10 cellular contexts compared by ENCODE assay signal in genomic region chr9:98774746-98775145, GRCh38. TPM values are rescaled to one million over a fixed set of nuclear protein-coding genes. Genes with fewer than 3 reads are reported as not detected.
DNase-seq lines count a peak whose midpoint lies in the region; ATAC-seq and TF ChIP-seq lines count a peak whose summit lies in the region.
"Had no signal": no experiment of that assay in that cellular context is flagged by ENCODE, and none has a peak within 500 bp of the region (broad histone marks: within the 10 kb centered on the region; RNA-seq: fewer than 3 reads in every experiment).

No MANE protein-coding gene starts in this region.

- H3F3A ChIP-seq in GM23338 (replicated peaks; ENCODE audit: low read depth), result no peaks in the 10 kb centered on the region

- CTCF ChIA-PET in WTC11 (lab: Charles Lee), result interaction anchor here (1.0 to 4.1 kb wide), 29 partner anchors 8 to 701 kb away, joined by 3 to 36 read pairs (median 5); no protein-coding TSS in a partner anchor

- H3K79me2 ChIP-seq in GM23338 (replicated peaks; ENCODE audit: insufficient read depth), result 0 out of 2 replicates have a peak, but pooled peaks cover 3% of the 10 kb centered on the region

- peak; percentile 81 for ATAC-seq in GM23338
- peak; percentile 61 for ATAC-seq in WTC11
- no peak for ATAC-seq in HG03521 (IDR thresholded peaks at IDR 0.05; ENCODE audit: unreplicated experiment)

- H2AFZ ChIP-seq in GM23338, result no peak overlapping the region

- no peaks in the 10 kb centered on the region for H3K4me1 ChIP-seq in GM23338 (ENCODE audit: insufficient read depth)
- H3K4me1 ChIP-seq: HAP-1 had no signal

- H3K36me3 Mint-ChIP-seq in GM23338 (ENCODE audit: low read depth), result peaks cover 66% of the 10 kb centered on the region
- peaks cover 49% of the 10 kb centered on the region for H3K36me3 Mint-ChIP-seq in WTC11

- H3K4me2 ChIP-seq in GM23338, result no peak overlapping the region

- H4K20me1 ChIP-seq in GM23338 (replicated peaks; ENCODE audit: insufficient read depth), result peaks cover 5% of the 10 kb centered on the region

- no peaks in the 10 kb centered on the region for H3K27me3 ChIP-seq in GM23338 (ENCODE audit: insufficient read depth)

- DNase-seq in AML-193 (lab: John Stamatoyannopoulos, UW) (peak; percentile 2 to 9), GM23338 (ENCODE audit: low spot score) (peak; percentile 64), WTC11 (ENCODE audit: low spot score) (peak; percentile 63), kidney tubule cell (ENCODE audit: low spot score) (peak; percentile 22), anterior cingulate cortex (lab: John Stamatoyannopoulos, UW) (no peak), NCI-H187 treated with DMSO at 0.1 percent for 48 hours (lab: John Stamatoyannopoulos, UW) (no peak), substantia nigra (lab: John Stamatoyannopoulos, UW) (no peak)

- no peak overlapping the region for H3K27ac Mint-ChIP-seq in GM23338
- H3K27ac Mint-ChIP-seq in WTC11, result no peak overlapping the region

- H3K4me1 Mint-ChIP-seq in GM23338 (no peaks in the 10 kb centered on the region; the same call in 2 of the 3 replicates), WTC11 (peaks cover 2% of the 10 kb centered on the region; the same call in 1 of the 2 replicates)

- POLR2A ChIA-PET in WTC11 (lab: Charles Lee), result interaction anchor here (0.6 kb wide), 1 partner anchor 251 kb away, joined by 3 read pairs; no protein-coding TSS in a partner anchor

- H3K4me3 Mint-ChIP-seq in GM23338 (no peak overlapping the region), WTC11 (no peak overlapping the region)

- peaks cover 17% of the 10 kb centered on the region for H3K27me3 Mint-ChIP-seq in GM23338 (ENCODE audit: insufficient read depth, low read depth, poor library complexity)
- no peaks in the 10 kb centered on the region for H3K27me3 Mint-ChIP-seq in WTC11 (ENCODE audit: low read depth)

- no peaks in the 10 kb centered on the region for H3K9me2 ChIP-seq in GM23338 (ENCODE audit: insufficient read depth)

- peak; percentile 65 to 78 for TF ChIP-seq CTCF in GM23338 (conservative IDR thresholded peaks at IDR 0.05; ENCODE audit: low read depth in 2 of 2)
- peak; percentile 68 for TF ChIP-seq CTCF in WTC11 (IDR thresholded peaks at IDR 0.05)

- H3K4me3 ChIP-seq in GM23338, result no peak overlapping the region
- H3K4me3 ChIP-seq: HAP-1, lung had no signal

- H3K9me3 Mint-ChIP-seq in GM23338 (no peaks in the 10 kb centered on the region), WTC11 (no peaks in the 10 kb centered on the region)

- H3K27ac ChIP-seq in GM23338 (ENCODE audit: low read depth), result no peak overlapping the region
- H3K27ac ChIP-seq in substantia nigra (ENCODE audit: low read depth, low read length, poor library complexity, severe bottlenecking), result no peak overlapping the region

- peaks cover 21% of the 10 kb centered on the region for H3K36me3 ChIP-seq in GM23338 (ENCODE audit: insufficient read depth)

TF ChIP-seq in WTC11, 78 proteins besides CTCF, POLR2A, EP300 and RAD21:
- no peak for TF ChIP-seq ZNF671 (CRISPR knock-in tag; IDR thresholded peaks at IDR 0.05)
- TF ChIP-seq, protein P1, sequence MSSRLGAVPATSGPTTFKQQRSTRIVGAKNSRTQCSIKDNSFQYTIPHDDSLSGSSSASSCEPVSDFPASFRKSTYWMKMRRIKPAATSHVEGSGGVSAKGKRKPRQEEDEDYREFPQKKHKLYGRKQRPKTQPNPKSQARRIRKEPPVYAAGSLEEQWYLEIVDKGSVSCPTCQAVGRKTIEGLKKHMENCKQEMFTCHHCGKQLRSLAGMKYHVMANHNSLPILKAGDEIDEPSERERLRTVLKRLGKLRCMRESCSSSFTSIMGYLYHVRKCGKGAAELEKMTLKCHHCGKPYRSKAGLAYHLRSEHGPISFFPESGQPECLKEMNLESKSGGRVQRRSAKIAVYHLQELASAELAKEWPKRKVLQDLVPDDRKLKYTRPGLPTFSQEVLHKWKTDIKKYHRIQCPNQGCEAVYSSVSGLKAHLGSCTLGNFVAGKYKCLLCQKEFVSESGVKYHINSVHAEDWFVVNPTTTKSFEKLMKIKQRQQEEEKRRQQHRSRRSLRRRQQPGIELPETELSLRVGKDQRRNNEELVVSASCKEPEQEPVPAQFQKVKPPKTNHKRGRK (CRISPR knock-in tag; IDR thresholded peaks at IDR 0.05; ENCODE audit: borderline replicate concordance), result no peak
- no peak for TF ChIP-seq NFYB (CRISPR knock-in tag; conservative IDR thresholded peaks at IDR 0.05; ENCODE audit: low read depth)
- TF ChIP-seq, protein P2, sequence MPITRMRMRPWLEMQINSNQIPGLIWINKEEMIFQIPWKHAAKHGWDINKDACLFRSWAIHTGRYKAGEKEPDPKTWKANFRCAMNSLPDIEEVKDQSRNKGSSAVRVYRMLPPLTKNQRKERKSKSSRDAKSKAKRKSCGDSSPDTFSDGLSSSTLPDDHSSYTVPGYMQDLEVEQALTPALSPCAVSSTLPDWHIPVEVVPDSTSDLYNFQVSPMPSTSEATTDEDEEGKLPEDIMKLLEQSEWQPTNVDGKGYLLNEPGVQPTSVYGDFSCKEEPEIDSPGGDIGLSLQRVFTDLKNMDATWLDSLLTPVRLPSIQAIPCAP (CRISPR knock-in tag; IDR thresholded peaks at IDR 0.05), result no peak
- no peak for TF ChIP-seq CBFB (CRISPR knock-in tag; IDR thresholded peaks at IDR 0.05; ENCODE audit: low read depth)
- no peak for TF ChIP-seq GRHL2 (CRISPR knock-in tag; IDR thresholded peaks at IDR 0.05; ENCODE audit: insufficient replicate concordance, severe bottlenecking)
- TF ChIP-seq CREM (CRISPR knock-in tag; IDR thresholded peaks at IDR 0.05), result no peak
- TF ChIP-seq, protein P3, sequence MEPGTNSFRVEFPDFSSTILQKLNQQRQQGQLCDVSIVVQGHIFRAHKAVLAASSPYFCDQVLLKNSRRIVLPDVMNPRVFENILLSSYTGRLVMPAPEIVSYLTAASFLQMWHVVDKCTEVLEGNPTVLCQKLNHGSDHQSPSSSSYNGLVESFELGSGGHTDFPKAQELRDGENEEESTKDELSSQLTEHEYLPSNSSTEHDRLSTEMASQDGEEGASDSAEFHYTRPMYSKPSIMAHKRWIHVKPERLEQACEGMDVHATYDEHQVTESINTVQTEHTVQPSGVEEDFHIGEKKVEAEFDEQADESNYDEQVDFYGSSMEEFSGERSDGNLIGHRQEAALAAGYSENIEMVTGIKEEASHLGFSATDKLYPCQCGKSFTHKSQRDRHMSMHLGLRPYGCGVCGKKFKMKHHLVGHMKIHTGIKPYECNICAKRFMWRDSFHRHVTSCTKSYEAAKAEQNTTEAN (CRISPR knock-in tag; IDR thresholded peaks at IDR 0.05), result no peak
- no peak for TF ChIP-seq ZNF396 (CRISPR knock-in tag; IDR thresholded peaks at IDR 0.05; ENCODE audit: borderline replicate concordance)
- TF ChIP-seq, protein P4, sequence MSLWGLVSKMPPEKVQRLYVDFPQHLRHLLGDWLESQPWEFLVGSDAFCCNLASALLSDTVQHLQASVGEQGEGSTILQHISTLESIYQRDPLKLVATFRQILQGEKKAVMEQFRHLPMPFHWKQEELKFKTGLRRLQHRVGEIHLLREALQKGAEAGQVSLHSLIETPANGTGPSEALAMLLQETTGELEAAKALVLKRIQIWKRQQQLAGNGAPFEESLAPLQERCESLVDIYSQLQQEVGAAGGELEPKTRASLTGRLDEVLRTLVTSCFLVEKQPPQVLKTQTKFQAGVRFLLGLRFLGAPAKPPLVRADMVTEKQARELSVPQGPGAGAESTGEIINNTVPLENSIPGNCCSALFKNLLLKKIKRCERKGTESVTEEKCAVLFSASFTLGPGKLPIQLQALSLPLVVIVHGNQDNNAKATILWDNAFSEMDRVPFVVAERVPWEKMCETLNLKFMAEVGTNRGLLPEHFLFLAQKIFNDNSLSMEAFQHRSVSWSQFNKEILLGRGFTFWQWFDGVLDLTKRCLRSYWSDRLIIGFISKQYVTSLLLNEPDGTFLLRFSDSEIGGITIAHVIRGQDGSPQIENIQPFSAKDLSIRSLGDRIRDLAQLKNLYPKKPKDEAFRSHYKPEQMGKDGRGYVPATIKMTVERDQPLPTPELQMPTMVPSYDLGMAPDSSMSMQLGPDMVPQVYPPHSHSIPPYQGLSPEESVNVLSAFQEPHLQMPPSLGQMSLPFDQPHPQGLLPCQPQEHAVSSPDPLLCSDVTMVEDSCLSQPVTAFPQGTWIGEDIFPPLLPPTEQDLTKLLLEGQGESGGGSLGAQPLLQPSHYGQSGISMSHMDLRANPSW (CRISPR knock-in tag; conservative IDR thresholded peaks at IDR 0.05; ENCODE audit: low read depth), result no peak

RNA-seq across cellular contexts. Expression of gene ANKS6, which starts 21.6 kb away (rescaled TPM):
- total RNA-seq in GM23338 (2014; rRNA removed; shearing (Covaris generic)), result 35.4 and 59.0 TPM in 2 replicates
- polyA plus RNA-seq in GM23338 (2016; fragmentation: Nextera tagmentation; extraction: Ambion mirVana), result 36.9 and 42.9 TPM in 2 replicates
- 65.1 to 76.7 TPM (median 66.5 TPM) in 3 replicates for total RNA-seq in WTC11 (2021)

RNA-seq across cellular contexts. Expression of gene GALNT12, which starts 32.7 kb away (rescaled TPM):
- 23.6 and 27.5 TPM in 2 replicates for total RNA-seq in GM23338 (2014; rRNA removed; shearing (Covaris generic))
- polyA plus RNA-seq in GM23338 (2016; fragmentation: Nextera tagmentation; extraction: Ambion mirVana), result 14.0 and 14.6 TPM in 2 replicates
- total RNA-seq in WTC11 (2021), result 19.3 to 24.7 TPM (median 23.7 TPM) in 3 replicates

Comparison
In these comparisons a context has a peak if more than half of its experiments do, and no peak if none do; other contexts are left out.
1. DNase-seq: peak in AML-193 (2 of 2), GM23338 (single experiment), WTC11 (single experiment) and kidney tubule cell (single experiment); none in anterior cingulate cortex (0 of 58), NCI-H187 treated with DMSO at 0.1 percent for 48 hours (single experiment) and substantia nigra (0 of 49).